ENCODE assay signal across 8 cellular contexts in the genomic region with DNA sequence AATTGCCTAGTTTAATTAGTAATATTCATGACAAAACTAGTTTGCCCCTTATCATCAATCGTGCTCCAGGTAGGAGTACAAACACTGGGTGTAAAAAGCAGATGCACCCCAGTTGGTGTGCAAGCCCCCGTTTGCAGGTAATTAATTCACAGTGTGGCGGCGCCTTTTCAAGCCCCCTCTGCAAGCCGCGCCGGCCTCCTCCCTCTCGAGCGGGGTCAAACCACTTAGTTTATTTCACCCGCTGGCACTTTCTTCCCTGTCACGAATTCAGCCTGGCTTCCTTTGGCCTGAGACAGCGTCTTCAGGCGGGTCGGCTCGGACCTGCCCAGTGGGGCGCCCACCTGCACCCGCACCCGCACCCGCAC.
A peak's percentile ranks its signal among the peaks of the same experiment; 100 is the strongest.
DNase-seq lines count a peak whose midpoint lies in the region; ATAC-seq and TF ChIP-seq lines count a peak whose summit lies in the region.

No MANE protein-coding gene starts in this region.

- H3K27ac Mint-ChIP-seq in stimulated activated naive CD8-positive, alpha-beta T cell treated with anti-CD3 and anti-CD28 coated beads, Interleukin-15, Interleukin-2, amounts not matched to agents 100 ng/mL and 50 ng/mL, for 24 hours: no peak overlapping the region

- no peak for DNase-seq in stimulated activated naive CD8-positive, alpha-beta T cell treated with anti-CD3 and anti-CD28 coated beads, Interleukin-15, Interleukin-2, amounts not matched to agents 100 U/mL and 50 U/mL, for 24 hours
- DNase-seq in astrocyte of the spinal cord (ENCODE audit: low read depth, low spot score) (no peak), NCI-H2107 treated with DMSO at 0.1 percent for 48 hours (lab: John Stamatoyannopoulos, UW; ENCODE audit: unreplicated experiment) (no peak), kidney tubule cell (ENCODE audit: low spot score) (no peak)
- DNase-seq in stimulated activated CD8-positive, alpha-beta memory T cell treated with anti-CD3 and anti-CD28 coated beads, Interleukin-4, amount 100 ng/mL, for 48 hours: no peak

- no peak for TF ChIP-seq CTCF in astrocyte of the spinal cord (IDR thresholded peaks at IDR 0.05; ENCODE audit: low read depth, low read length)

- H3K4me3 ChIP-seq in astrocyte of the spinal cord (ENCODE audit: low read depth, low read length) (peak overlapping the region; percentile 65), mononuclear cell (ENCODE audit: low read length) (peak overlapping the region; percentile 70)

- no peaks in the 10 kb centered on the region for H3K36me3 Mint-ChIP-seq in stimulated activated naive CD8-positive, alpha-beta T cell treated with anti-CD3 and anti-CD28 coated beads, Interleukin-15, Interleukin-2, amounts not matched to agents 100 ng/mL and 50 ng/mL, for 24 hours (ENCODE audit: low read depth)

- no peaks in the 10 kb centered on the region for H3K9me3 ChIP-seq in mononuclear cell (ENCODE audit: low read depth, low read length)

- no peaks in the 10 kb centered on the region for H3K9me3 Mint-ChIP-seq in stimulated activated naive CD8-positive, alpha-beta T cell treated with anti-CD3 and anti-CD28 coated beads, Interleukin-15, Interleukin-2, amounts not matched to agents 100 ng/mL and 50 ng/mL, for 24 hours

- peaks cover 35% of the 10 kb centered on the region for H3K27me3 ChIP-seq in mononuclear cell (ENCODE audit: insufficient read depth, low read length)

- peak overlapping the region; percentile 79 for H3K4me3 Mint-ChIP-seq in stimulated activated naive CD8-positive, alpha-beta T cell treated with anti-CD3 and anti-CD28 coated beads, Interleukin-15, Interleukin-2, amounts not matched to agents 100 ng/mL and 50 ng/mL, for 24 hours

- peaks cover 24% of the 10 kb centered on the region for H3K4me1 ChIP-seq in mononuclear cell (ENCODE audit: insufficient read depth, low read length)

- H3K4me1 Mint-ChIP-seq in stimulated activated naive CD8-positive, alpha-beta T cell treated with anti-CD3 and anti-CD28 coated beads, Interleukin-15, Interleukin-2, amounts not matched to agents 100 ng/mL and 50 ng/mL, for 24 hours (ENCODE audit: low read depth): peaks cover 48% of the 10 kb centered on the region

- ATAC-seq in stimulated activated naive CD8-positive, alpha-beta T cell treated with anti-CD3 and anti-CD28 coated beads, Interleukin-15, Interleukin-2, amounts not matched to agents 100 U/mL and 50 U/mL, for 24 hours: no peak
- ATAC-seq in GM21576 (IDR thresholded peaks at IDR 0.05; ENCODE audit: unreplicated experiment): no peak

- in situ Hi-C loops in astrocyte of the spinal cord (cut with HindIII; ENCODE audit: low sequenced_read_pairs): no loop called here

- H3K27me3 Mint-ChIP-seq in stimulated activated naive CD8-positive, alpha-beta T cell treated with anti-CD3 and anti-CD28 coated beads, Interleukin-15, Interleukin-2, amounts not matched to agents 100 ng/mL and 50 ng/mL, for 24 hours: peaks cover 30% of the 10 kb centered on the region
